Comparison of ENCODE assay signal across 8 cellular contexts in genomic region chr19:33520844-33521479, GRCh38. TPM values are rescaled to one million over a fixed set of nuclear protein-coding genes. Genes with fewer than 3 reads are reported as not detected.
DNase-seq lines count a peak whose midpoint lies in the region; ATAC-seq and TF ChIP-seq lines count a peak whose summit lies in the region.

No MANE protein-coding gene starts in this region.

- peak overlapping the region; percentile 88 for H3K4me3 ChIP-seq in Karpas-422 (ENCODE audit: low read length)
- peak overlapping the region; percentile 88 for H3K4me3 ChIP-seq in ectodermal cell (ENCODE audit: insufficient read depth, low read depth, low read length)
- H3K4me3 ChIP-seq in neural cell (ENCODE audit: low read length) = peak overlapping the region; percentile 96

- no peak for ATAC-seq in CD4-positive, alpha-beta T cell (ENCODE audit: poor library complexity)
- ATAC-seq in GM21390 (IDR thresholded peaks at IDR 0.05; ENCODE audit: unreplicated experiment) = no peak

- H3F3A ChIP-seq in neural cell (ENCODE audit: insufficient read depth, low read length, poor library complexity, severe bottlenecking) = no peaks in the 10 kb centered on the region

- 11% methylated on average over 18 of the region's 18 CpGs for WGBS in ectodermal cell, 2 experiments

- no peaks in the 10 kb centered on the region for H3K36me3 ChIP-seq in Karpas-422 (ENCODE audit: insufficient read depth, low read length)
- no peaks in the 10 kb centered on the region for H3K36me3 ChIP-seq in ectodermal cell (ENCODE audit: control insufficient read depth, insufficient read depth, low read length)
- no peaks in the 10 kb centered on the region for H3K36me3 ChIP-seq in neural cell (ENCODE audit: insufficient read depth, low read length)

- H3K79me2 ChIP-seq in Karpas-422 (ENCODE audit: low read length) (no peaks in the 10 kb centered on the region), neural cell (replicated peaks; ENCODE audit: insufficient read depth, low read length) (no peaks in the 10 kb centered on the region)

- H3K9me2 ChIP-seq in Karpas-422 (replicated peaks; ENCODE audit: insufficient read depth, low read length) (no peaks in the 10 kb centered on the region), neural cell (ENCODE audit: insufficient read depth, low read length) (no peaks in the 10 kb centered on the region)

- no peak for TF ChIP-seq EP300 in neural cell (conservative IDR thresholded peaks at IDR 0.05; ENCODE audit: poor library complexity, severe bottlenecking)

- no peak for TF ChIP-seq CTCF in CD4-positive, alpha-beta T cell (IDR thresholded peaks at IDR 0.05)
- TF ChIP-seq CTCF in neural cell (IDR thresholded peaks at IDR 0.05; ENCODE audit: poor library complexity, severe bottlenecking) = no peak

- no peak overlapping the region for H3K27ac ChIP-seq in CD4-positive, alpha-beta T cell (ENCODE audit: low read depth, low read length)
- H3K27ac ChIP-seq in Karpas-422 (ENCODE audit: low read length) = no peak overlapping the region
- H3K27ac ChIP-seq in ectodermal cell (ENCODE audit: insufficient read depth, low read depth, low read length, poor library complexity, severe bottlenecking) = no peak overlapping the region
- no peak overlapping the region for H3K27ac ChIP-seq in neural cell (ENCODE audit: low read length)

- peaks cover 38% of the 10 kb centered on the region for H3K4me1 Mint-ChIP-seq in CD4-positive, alpha-beta T cell (ENCODE audit: low read depth)

- H3K4me2 ChIP-seq in Karpas-422 (ENCODE audit: low read depth, low read length, poor library complexity, severe bottlenecking) (peak overlapping the region; percentile 75), neural cell (ENCODE audit: low read length) (peak overlapping the region; percentile 72)

- H3K9me3 Mint-ChIP-seq in CD4-positive, alpha-beta T cell = no peaks in the 10 kb centered on the region

- no peaks in the 10 kb centered on the region for H3K27me3 Mint-ChIP-seq in CD4-positive, alpha-beta T cell

- CTCF ChIA-PET in CD4-positive, alpha-beta T cell (lab: Charles Lee) = interaction anchor here (0.8 kb wide), 1 partner anchor 257 kb away, joined by 3 read pairs; no protein-coding TSS in a partner anchor

- peak overlapping the region; percentile 4 for H3K27ac Mint-ChIP-seq in CD4-positive, alpha-beta T cell

- peaks cover 3% of the 10 kb centered on the region; the same call in 1 of the 2 replicates for H4K20me1 ChIP-seq in Karpas-422 (ENCODE audit: insufficient read depth, low read depth, low read length)
- no peaks in the 10 kb centered on the region for H4K20me1 ChIP-seq in neural cell (ENCODE audit: insufficient read depth)

- peak overlapping the region; percentile 75; the same call in 1 of the 2 replicates for H2AFZ ChIP-seq in Karpas-422 (ENCODE audit: low read length)
- H2AFZ ChIP-seq in neural cell (ENCODE audit: low read depth, low read length) = peak overlapping the region; percentile 60

- POLR2A ChIA-PET in CD4-positive, alpha-beta T cell (lab: Charles Lee) = interaction anchor here (1.3 to 1.4 kb wide), 2 partner anchors 9 to 90 kb away, joined by 3 to 5 read pairs; no protein-coding TSS in a partner anchor

- TF ChIP-seq RAD21 in neural cell (conservative IDR thresholded peaks at IDR 0.05) = no peak

- H3K36me3 Mint-ChIP-seq in CD4-positive, alpha-beta T cell (ENCODE audit: low read depth) = no peaks in the 10 kb centered on the region

- H3K4me3 Mint-ChIP-seq in CD4-positive, alpha-beta T cell = peak overlapping the region; percentile 77

- no peaks in the 10 kb centered on the region for H3K27me3 ChIP-seq in CD4-positive, alpha-beta T cell (ENCODE audit: control insufficient read depth, insufficient read depth, low read length)
- H3K27me3 ChIP-seq in Karpas-422 (ENCODE audit: low read length) = no peaks in the 10 kb centered on the region
- H3K27me3 ChIP-seq in ectodermal cell (ENCODE audit: control insufficient read depth, insufficient read depth, low read length, poor library complexity, severe bottlenecking) = no peaks in the 10 kb centered on the region
- H3K27me3 ChIP-seq in neural cell (ENCODE audit: insufficient read depth, low read depth, low read length) = no peaks in the 10 kb centered on the region

- H3K4me1 ChIP-seq in Karpas-422 (ENCODE audit: low read length) (peaks cover 14% of the 10 kb centered on the region), ectodermal cell (ENCODE audit: control insufficient read depth, insufficient read depth, low read length) (peaks cover 13% of the 10 kb centered on the region)

- no peak for DNase-seq in CD4-positive, alpha-beta T cell
- DNase-seq in Karpas-422 (no peak), NCI-H2227 treated with DMSO at 0.1 percent for 48 hours (lab: John Stamatoyannopoulos, UW) (no peak), NCI-H226 (no peak), SW480 (ENCODE audit: low spot score) (no peak)

- H3K9me3 ChIP-seq in CD4-positive, alpha-beta T cell (ENCODE audit: control insufficient read depth, low read length) = no peaks in the 10 kb centered on the region
- H3K9me3 ChIP-seq in Karpas-422 (ENCODE audit: low read length) = no peaks in the 10 kb centered on the region
- H3K9me3 ChIP-seq in ectodermal cell (ENCODE audit: control insufficient read depth, low read length) = no peaks in the 10 kb centered on the region
- no peaks in the 10 kb centered on the region for H3K9me3 ChIP-seq in neural cell (ENCODE audit: low read length)

- intact Hi-C loops in CD4-positive, alpha-beta T cell (cut with DNase I, micrococcal nuclease) = loop anchor here in 1 of 2 experiments (5.0 to 10.0 kb wide), 4 partner anchors 149 to 614 kb away; partner anchors contain the start of genes CEBPG, CEP89 and FAAP24

- H3K9ac ChIP-seq in Karpas-422 (ENCODE audit: low read length) (peak overlapping the region; percentile 77), neural cell (ENCODE audit: low read length) (peak overlapping the region; percentile 68)

TF ChIP-seq in neural cell, 6 proteins besides CTCF, POLR2A, EP300 and RAD21:
- no peak for TF ChIP-seq TAF1 (IDR thresholded peaks at IDR 0.05; ENCODE audit: low read depth)
- TF ChIP-seq SMC3 (conservative IDR thresholded peaks at IDR 0.05; ENCODE audit: poor library complexity) = no peak
- no peak for TF ChIP-seq EZH2 (IDR thresholded peaks at IDR 0.05; ENCODE audit: borderline replicate concordance, insufficient read depth, low read length, poor library complexity, severe bottlenecking)
- TF ChIP-seq POLR2AphosphoS5 (IDR thresholded peaks at IDR 0.05) = no peak
- no peak for TF ChIP-seq MXI1 (conservative IDR thresholded peaks at IDR 0.05; ENCODE audit: poor library complexity, severe bottlenecking)
- no peak for TF ChIP-seq REST (IDR thresholded peaks at IDR 0.05; ENCODE audit: borderline replicate concordance)

RNA-seq across cellular contexts. Expression of gene PEPD, which starts 0.6 kb away (rescaled TPM):
- total RNA-seq in CD4-positive, alpha-beta T cell = 10 to 100 TPM; 17.5 to 23.0 TPM
- total RNA-seq in Karpas-422 (2014; rRNA removed; shearing (Covaris generic); ENCODE audit: low replicate concordance) = 14.2 and 28.3 TPM in 2 replicates
- 62.0 TPM for polyA plus RNA-seq in ectodermal cell (2013, experiment 1 of 4)
- 60.6 TPM for polyA plus RNA-seq in ectodermal cell (2013, experiment 2 of 4)
- polyA plus RNA-seq in ectodermal cell (2013, experiment 3 of 4) = 50.5 TPM
- polyA plus RNA-seq in ectodermal cell (2013, experiment 4 of 4) = 53.6 TPM
- polyA plus RNA-seq in neural cell = 43.9 and 59.8 TPM in 2 replicates
- 30.4 and 33.2 TPM in 2 replicates for polyA minus RNA-seq in neural cell
